ENCODE assay signal across 16 cellular contexts in genomic region chr14:63952933-63953437, GRCh38.
DNase-seq lines count a peak whose midpoint lies in the region; ATAC-seq and TF ChIP-seq lines count a peak whose summit lies in the region.
"Had no signal": no experiment of that assay in that cellular context is flagged by ENCODE, and none has a peak within 500 bp of the region (broad histone marks: within the 10 kb centered on the region; RNA-seq: fewer than 3 reads in every experiment).

No MANE protein-coding gene starts in this region.

- no peak overlapping the region for H3K4me2 ChIP-seq in IMR-90 (ENCODE audit: low read depth, low read length)
- H3K4me2 ChIP-seq: SK-N-SH had no signal

- BruUV-seq in IMR-90 (replicated peaks; lab: Mats Ljungman, UMichigan): no TSS peak

- H2BK120ac ChIP-seq in IMR-90 (ENCODE audit: low read depth, low read length): no peak overlapping the region

- WGBS in IMR-90 (ENCODE audit: extremely low coverage in 2 of 2, insufficient read length in 1 of 2), 2 experiments: 78% methylated on average over 1 of the region's 2 CpGs; no CpG with 5 or more reads in 1 of the 2 experiments
- WGBS in spleen, 5 donors: 71 to 93% (median 85%) methylated on average over 2 of the region's 2 CpGs

- CTCF ChIA-PET in IMR-90 (lab: Yijun Ruan, JAX): no interaction called here

- no peaks in the 10 kb centered on the region for H3K9me3 Mint-ChIP-seq in activated naive CD4-positive, alpha-beta T cell treated with anti-CD3 and anti-CD28 coated beads, Interleukin-2, amount 50 U/mL, for 24 hours
- H3K9me3 Mint-ChIP-seq: stimulated activated memory B cell treated with anti-CD40 and anti-IgM and Interleukin-4, amounts not matched to agents 10 μg/mL and 1 μg/mL and 100 μg/mL, for 72 hours had no signal

- in situ Hi-C loops in IMR-90 (cut with MboI; ENCODE audit: low sequenced_read_pairs): no loop called here

- H3K23ac ChIP-seq in IMR-90 (ENCODE audit: low read depth, low read length): no peak overlapping the region

- POLR2A ChIA-PET in IMR-90 (lab: Charles Lee; ENCODE audit: unreplicated experiment): no interaction called here

- H3K9ac ChIP-seq in IMR-90 (ENCODE audit: low read depth, low read length): no peak overlapping the region
- H3K9ac ChIP-seq: SK-N-SH had no signal

- H3K9me3 ChIP-seq in IMR-90 (ENCODE audit: control insufficient read depth, insufficient read depth, low read length): no peaks in the 10 kb centered on the region
- H3K9me3 ChIP-seq in spleen: no peaks in the 10 kb centered on the region
- H3K9me3 ChIP-seq: sigmoid colon, SK-N-SH, uterus had no signal

- no peak overlapping the region for H2BK5ac ChIP-seq in IMR-90 (ENCODE audit: low read depth, low read length, poor library complexity, severe bottlenecking)

- H2AK9ac ChIP-seq in IMR-90 (replicated peaks; ENCODE audit: low read depth, low read length, poor library complexity): no peak overlapping the region

- H2BK15ac ChIP-seq in IMR-90 (ENCODE audit: low read depth, low read length): no peak overlapping the region

- peaks cover 9% of the 10 kb centered on the region for H3K4me1 Mint-ChIP-seq in activated naive CD4-positive, alpha-beta T cell treated with anti-CD3 and anti-CD28 coated beads, Interleukin-2, amount 50 U/mL, for 24 hours
- H3K4me1 Mint-ChIP-seq: stimulated activated memory B cell treated with anti-CD40 and anti-IgM and Interleukin-4, amounts not matched to agents 10 μg/mL and 1 μg/mL and 100 μg/mL, for 72 hours had no signal

- ATAC-seq in IMR-90 (ENCODE audit: low read depth): peak; percentile 11
- peak; percentile 36 for ATAC-seq in esophagus mucosa
- ATAC-seq in GM19455 (IDR thresholded peaks at IDR 0.05; ENCODE audit: unreplicated experiment): no peak
- ATAC-seq: stimulated activated memory B cell treated with anti-CD40 and anti-IgM and Interleukin-4, amounts not matched to agents 10 μg/mL and 1 μg/mL and 100 μg/mL, for 72 hours had no signal

- H3K27me3 Mint-ChIP-seq in activated naive CD4-positive, alpha-beta T cell treated with anti-CD3 and anti-CD28 coated beads, Interleukin-2, amount 50 U/mL, for 24 hours: no peaks in the 10 kb centered on the region
- H3K27me3 Mint-ChIP-seq: stimulated activated memory B cell treated with anti-CD40 and anti-IgM and Interleukin-4, amounts not matched to agents 10 μg/mL and 1 μg/mL and 100 μg/mL, for 72 hours had no signal

- intact Hi-C loops in IMR-90 (cut with micrococcal nuclease) (no loop called here), spleen (cut with DNase I; ENCODE audit: low total_unique reads) (loop anchor here (10.0 kb wide), 1 partner anchor 98 kb away; the partner anchor contains the start of gene SYNE2)

- no peak for TF ChIP-seq RAD21 in IMR-90 (IDR thresholded peaks at IDR 0.05; ENCODE audit: low read length)

- peaks cover 22% of the 10 kb centered on the region for H3K36me3 Mint-ChIP-seq in activated naive CD4-positive, alpha-beta T cell treated with anti-CD3 and anti-CD28 coated beads, Interleukin-2, amount 50 U/mL, for 24 hours

- no peak for DNase-seq in activated naive CD4-positive, alpha-beta T cell (lab: John Stamatoyannopoulos, UW)
- peak; percentile 37 for DNase-seq in IMR-90
- DNase-seq in spleen: no peak
- DNase-seq in stimulated activated CD4-positive, alpha-beta T cell treated with anti-CD3 and anti-CD28 coated beads, Interleukin-4, amount 100 ng/mL, for 4 hours: no peak
- no peak for DNase-seq in NCI-H345 (lab: John Stamatoyannopoulos, UW)
- DNase-seq: ACHN, Karpas-422, NCI-H446, sigmoid colon, SK-N-SH, uterus had no signal

- no peak overlapping the region for H3K4ac ChIP-seq in IMR-90 (ENCODE audit: low read depth, low read length)

- no peaks in the 10 kb centered on the region for H3K36me3 ChIP-seq in IMR-90 (ENCODE audit: control insufficient read depth, insufficient read depth, low read length)
- peaks cover 0 to 69% (median 26%) of the 10 kb centered on the region in 6 donors for H3K36me3 ChIP-seq in spleen
- H3K36me3 ChIP-seq: uterus had no signal

- H3K27ac Mint-ChIP-seq in activated naive CD4-positive, alpha-beta T cell treated with anti-CD3 and anti-CD28 coated beads, Interleukin-2, amount 50 U/mL, for 24 hours: peak overlapping the region; percentile 61
- H3K27ac Mint-ChIP-seq: stimulated activated memory B cell treated with anti-CD40 and anti-IgM and Interleukin-4, amounts not matched to agents 10 μg/mL and 1 μg/mL and 100 μg/mL, for 72 hours had no signal

- H2BK20ac ChIP-seq in IMR-90 (ENCODE audit: low read depth, low read length): no peak overlapping the region

- H3K56ac ChIP-seq in IMR-90 (ENCODE audit: extremely low read depth, insufficient read depth, low read length): no peak overlapping the region

- H4K91ac ChIP-seq in IMR-90 (ENCODE audit: insufficient read depth, low read depth, low read length): no peak overlapping the region

- H4K5ac ChIP-seq in IMR-90 (ENCODE audit: low read depth, low read length): no peak overlapping the region

- H3K27ac ChIP-seq in IMR-90 (ENCODE audit: insufficient read depth, low read length) (no peak overlapping the region), spleen (peak overlapping the region in 7 of 8 donors; percentile 6 to 62 (median 39))
- H3K27ac ChIP-seq: HL-60, uterus had no signal

- TF ChIP-seq POLR2A in IMR-90 (IDR thresholded peaks at IDR 0.05; ENCODE audit: low read depth, low read length): no peak
- no peak for TF ChIP-seq POLR2A in spleen (IDR thresholded peaks at IDR 0.05)

- no peak overlapping the region for H2AFZ ChIP-seq in IMR-90 (replicated peaks; ENCODE audit: low read length, poor library complexity)

- no peak overlapping the region for H4K8ac ChIP-seq in IMR-90 (ENCODE audit: low read depth in 2 of 2, low read length in 2 of 2)

- TF ChIP-seq CTCF in IMR-90 (conservative IDR thresholded peaks at IDR 0.05; ENCODE audit: low read depth, low read length) (no peak), spleen (IDR thresholded peaks at IDR 0.05 in 8 of 11, conservative IDR thresholded peaks at IDR 0.05 in 3 of 11) (no peak)

- H3K4me3 ChIP-seq in IMR-90 (ENCODE audit: insufficient read depth, low read depth, low read length): no peak overlapping the region
- no peak overlapping the region for H3K4me3 ChIP-seq in spleen
- H3K4me3 ChIP-seq: sigmoid colon, uterus had no signal

- H3K27me3 ChIP-seq in IMR-90 (ENCODE audit: control insufficient read depth, insufficient read depth, low read length) (no peaks in the 10 kb centered on the region), spleen (replicated peaks in 1 of 7) (no peaks in the 10 kb centered on the region)
- H3K27me3 ChIP-seq: sigmoid colon, uterus had no signal

- dilution Hi-C loops in IMR-90 (cut with HindIII; ENCODE audit: low sequenced_read_pairs, unreplicated experiment): no loop called here

- H2AK5ac ChIP-seq in IMR-90 (ENCODE audit: low read depth, low read length): no peak overlapping the region

- no peaks in the 10 kb centered on the region for H3K79me1 ChIP-seq in IMR-90 (ENCODE audit: low read depth in 1 of 2, low read length in 2 of 2)

- 0 out of 2 replicates have a peak, but pooled peaks cover 3% of the 10 kb centered on the region for H3K9me1 ChIP-seq in IMR-90 (ENCODE audit: insufficient read depth, low read length)

- no peak overlapping the region for H3K4me3 Mint-ChIP-seq in activated naive CD4-positive, alpha-beta T cell treated with anti-CD3 and anti-CD28 coated beads, Interleukin-2, amount 50 U/mL, for 24 hours
- H3K4me3 Mint-ChIP-seq: stimulated activated memory B cell treated with anti-CD40 and anti-IgM and Interleukin-4, amounts not matched to agents 10 μg/mL and 1 μg/mL and 100 μg/mL, for 72 hours had no signal

- H3K18ac ChIP-seq in IMR-90 (ENCODE audit: low read depth, low read length): no peak overlapping the region

- no peaks in the 10 kb centered on the region for H3K4me1 ChIP-seq in IMR-90 (ENCODE audit: control insufficient read depth, insufficient read depth, low read length)
- H3K4me1 ChIP-seq in spleen: peaks cover 0 to 23% (median 8%) of the 10 kb centered on the region in 6 donors
- H3K4me1 ChIP-seq: sigmoid colon, uterus had no signal

- H4K20me1 ChIP-seq in IMR-90 (ENCODE audit: insufficient read depth, low read length): no peaks in the 10 kb centered on the region

- H3K14ac ChIP-seq in IMR-90 (replicated peaks; ENCODE audit: low read depth, low read length): no peak overlapping the region; the same call in 1 of the 2 replicates

TF ChIP-seq in IMR-90, 13 proteins besides CTCF, POLR2A, EP300 and RAD21:
- TF ChIP-seq MAZ (IDR thresholded peaks at IDR 0.05; ENCODE audit: borderline replicate concordance, low read depth, low read length): no peak
- no peak for TF ChIP-seq FOS (IDR thresholded peaks at IDR 0.05; ENCODE audit: low read depth, low read length)
- TF ChIP-seq CEBPB (IDR thresholded peaks at IDR 0.05; ENCODE audit: low read depth, low read length): no peak
- TF ChIP-seq CHD1 (IDR thresholded peaks at IDR 0.05; ENCODE audit: low read depth, low read length): no peak
- TF ChIP-seq, protein P1, sequence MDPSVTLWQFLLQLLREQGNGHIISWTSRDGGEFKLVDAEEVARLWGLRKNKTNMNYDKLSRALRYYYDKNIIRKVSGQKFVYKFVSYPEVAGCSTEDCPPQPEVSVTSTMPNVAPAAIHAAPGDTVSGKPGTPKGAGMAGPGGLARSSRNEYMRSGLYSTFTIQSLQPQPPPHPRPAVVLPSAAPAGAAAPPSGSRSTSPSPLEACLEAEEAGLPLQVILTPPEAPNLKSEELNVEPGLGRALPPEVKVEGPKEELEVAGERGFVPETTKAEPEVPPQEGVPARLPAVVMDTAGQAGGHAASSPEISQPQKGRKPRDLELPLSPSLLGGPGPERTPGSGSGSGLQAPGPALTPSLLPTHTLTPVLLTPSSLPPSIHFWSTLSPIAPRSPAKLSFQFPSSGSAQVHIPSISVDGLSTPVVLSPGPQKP (IDR thresholded peaks at IDR 0.05; ENCODE audit: borderline replicate concordance, low read depth, low read length): no peak
- no peak for TF ChIP-seq SMC3 (IDR thresholded peaks at IDR 0.05; ENCODE audit: low read depth, low read length)
- no peak for TF ChIP-seq BHLHE40 (IDR thresholded peaks at IDR 0.05; ENCODE audit: low read depth, low read length)
- TF ChIP-seq USF2 (IDR thresholded peaks at IDR 0.05; ENCODE audit: low read depth, low read length): no peak
- no peak for TF ChIP-seq RCOR1 (IDR thresholded peaks at IDR 0.05; ENCODE audit: insufficient replicate concordance, low read length)
- no peak for TF ChIP-seq MAFK (IDR thresholded peaks at IDR 0.05; ENCODE audit: low read depth, low read length)
- no peak for TF ChIP-seq MXI1 (IDR thresholded peaks at IDR 0.05; ENCODE audit: borderline replicate concordance, low read depth, low read length)
- TF ChIP-seq NFE2L2 (IDR thresholded peaks at IDR 0.05; ENCODE audit: low read depth, low read length): no peak
- no peak for TF ChIP-seq RFX5 (IDR thresholded peaks at IDR 0.05; ENCODE audit: low read depth, low read length)
